Comparison of ENCODE assay signal across 9 cellular contexts in the genomic region with DNA sequence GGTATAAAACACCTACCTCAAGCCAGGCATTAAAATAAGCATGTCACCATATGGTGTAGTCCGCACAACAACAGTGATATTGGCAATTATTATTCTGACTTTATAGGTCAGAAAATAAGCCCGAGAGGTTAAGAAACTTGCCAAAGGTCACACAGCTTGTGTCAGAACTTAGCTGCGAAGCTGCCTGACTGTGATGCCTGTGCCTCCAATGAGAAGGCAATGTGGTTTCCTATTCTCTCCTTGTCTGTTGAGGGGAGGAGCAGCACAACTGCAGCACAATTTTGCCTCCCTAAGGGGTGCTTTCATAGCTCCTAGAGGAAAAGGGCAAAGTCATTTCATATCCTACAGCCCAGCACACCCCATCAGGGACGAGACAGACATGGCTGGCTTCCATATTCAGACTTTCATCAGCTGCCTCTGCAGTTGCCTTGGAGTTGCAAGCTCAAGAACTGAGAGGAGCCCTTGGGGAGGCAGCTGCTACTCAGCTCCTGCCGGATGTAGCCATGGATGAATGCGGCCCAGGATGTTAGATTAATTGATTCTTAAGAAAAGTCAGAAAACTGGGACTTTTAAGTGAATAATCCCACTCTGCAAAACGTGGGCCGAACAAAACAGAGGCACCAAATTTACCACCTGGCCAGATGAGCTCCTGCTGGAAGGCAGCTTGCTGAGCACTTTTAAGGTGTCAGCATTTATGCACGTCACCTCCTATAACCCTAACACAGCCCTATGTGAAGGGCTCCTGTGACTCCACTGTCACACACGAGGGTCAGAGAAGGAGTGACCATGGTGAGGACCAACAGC. TPM values are rescaled to one million over a fixed set of nuclear protein-coding genes. Genes with fewer than 3 reads are reported as not detected.
DNase-seq lines count a peak whose midpoint lies in the region; ATAC-seq, FAIRE-seq and TF ChIP-seq lines count a peak whose summit lies in the region.
"Had no signal": no experiment of that assay in that cellular context is flagged by ENCODE, and none has a peak within 500 bp of the region (broad histone marks: within the 10 kb centered on the region; RNA-seq: fewer than 3 reads in every experiment).

No MANE protein-coding gene starts in this region.

- ATAC-seq in K562 (no peak), GM18873 (IDR thresholded peaks at IDR 0.05; ENCODE audit: low FRiP score, unreplicated experiment) (no peak)

- H3K36me3 Mint-ChIP-seq in CD8-positive, alpha-beta memory T cell = no peaks in the 10 kb centered on the region
- no peaks in the 10 kb centered on the region for H3K36me3 Mint-ChIP-seq in nephron progenitor cell (ENCODE audit: low read depth)
- peaks cover 38% of the 10 kb centered on the region for H3K36me3 Mint-ChIP-seq in Caco-2 (ENCODE audit: insufficient read depth, unreplicated experiment)
- H3K36me3 Mint-ChIP-seq in activated T-helper 2 cell treated with anti-CD3 and anti-CD28 coated beads, Interferon-gamma antibody, Interleukin-2, Interleukin-4, amounts not matched to agents 10 μg/mL and 5 μg/mL and 100 μg/mL, durations not matched to agents 14 hours and 24 hours and 36 hours (ENCODE audit: low read depth) = peaks cover 3% of the 10 kb centered on the region

- DNase-seq in CD8-positive, alpha-beta memory T cell = no peak
- no peak for DNase-seq in K562 (ENCODE audit: extremely low read depth in 1 of 4, low spot score in 3 of 4)
- no peak for DNase-seq in nephron progenitor cell
- DNase-seq in stimulated activated CD8-positive, alpha-beta memory T cell treated with anti-CD3 and anti-CD28 coated beads, Interleukin-4, amount 100 ng/mL, for 48 hours = no peak
- DNase-seq in Caco-2 = no peak
- DNase-seq in activated T-helper 2 cell treated with anti-CD3 and anti-CD28 coated beads, Interferon-gamma antibody, Interleukin-2, Interleukin-4, amounts not matched to agents 10 μg/mL and 5 μg/mL and 100 μg/mL, durations not matched to agents 14 hours and 24 hours and 36 hours (ENCODE audit: low spot score) = no peak

- CTCF ChIA-PET in CD8-positive, alpha-beta memory T cell (lab: Charles Lee) = interaction anchor here (0.6 to 5.7 kb wide), 24 partner anchors 9 to 490 kb away, joined by 3 to 62 read pairs (median 4); no protein-coding TSS in a partner anchor
- CTCF ChIA-PET in K562 (lab: Yijun Ruan, JAX; ENCODE audit: low intra/inter-chr PET ratio) = interaction anchor here (0.5 to 1.8 kb wide), 4 partner anchors 472 to 478 kb away, joined by 3 to 21 read pairs (median 4); no protein-coding TSS in a partner anchor
- CTCF ChIA-PET in Caco-2 (lab: Charles Lee) = interaction anchor here (0.6 to 3.1 kb wide), 4 partner anchors 31 to 481 kb away, joined by 4 to 10 read pairs (median 4); no protein-coding TSS in a partner anchor

- peak; percentile 52 for FAIRE-seq in K562 (lab: Jason Lieb, UNC)

- H3K4me1 ChIP-seq in CD8-positive, alpha-beta memory T cell (ENCODE audit: insufficient read depth, low read length) = peaks cover 21% of the 10 kb centered on the region
- H3K4me1 ChIP-seq in KMS-11 (ENCODE audit: low read depth, poor library complexity, severe bottlenecking) (peaks cover 34% of the 10 kb centered on the region), K562 (replicated peaks in 1 of 2; ENCODE audit: control insufficient read depth in 2 of 2, insufficient read depth in 2 of 2, low read length in 2 of 2) (no peaks in the 10 kb centered on the region; a peak in 1 of 5 replicates), Caco-2 (no peaks in the 10 kb centered on the region)

- H3K9ac ChIP-seq in KMS-11 (peak overlapping the region; percentile 2; the same call in 1 of the 2 replicates), K562 (ENCODE audit: insufficient read depth in 1 of 2, low read depth in 2 of 2, low read length in 2 of 2) (no peak overlapping the region)

- in situ Hi-C loops in K562 (cut with MboI) = loop anchor here (25.0 kb wide), 1 partner anchor 930 kb away; no protein-coding TSS in a partner anchor

- H3K4me3 ChIP-seq in CD8-positive, alpha-beta memory T cell (ENCODE audit: low read length) = peak overlapping the region; percentile 8
- H3K4me3 ChIP-seq in KMS-11 (IDR thresholded peaks at IDR 0.05; ENCODE audit: insufficient read depth, low read depth, low read length) = no peak overlapping the region
- H3K4me3 ChIP-seq in K562 = no peak overlapping the region
- no peak overlapping the region for H3K4me3 ChIP-seq in Caco-2 (ENCODE audit: low read depth, low read length)

- no peak overlapping the region for H3K27ac ChIP-seq in CD8-positive, alpha-beta memory T cell (ENCODE audit: low read depth, low read length)
- H3K27ac ChIP-seq in KMS-11 (peak overlapping the region; percentile 49), K562 (ENCODE audit: extremely low read depth, low read depth, low read length) (no peak overlapping the region)

- no peaks in the 10 kb centered on the region for H3K9me3 Mint-ChIP-seq in CD8-positive, alpha-beta memory T cell
- H3K9me3 Mint-ChIP-seq in nephron progenitor cell (no peaks in the 10 kb centered on the region), Caco-2 (ENCODE audit: unreplicated experiment) (no peaks in the 10 kb centered on the region)
- H3K9me3 Mint-ChIP-seq in activated T-helper 2 cell treated with anti-CD3 and anti-CD28 coated beads, Interferon-gamma antibody, Interleukin-2, Interleukin-4, amounts not matched to agents 10 μg/mL and 5 μg/mL and 100 μg/mL, durations not matched to agents 14 hours and 24 hours and 36 hours = no peaks in the 10 kb centered on the region
- H3K9me3 Mint-ChIP-seq: activated T-cell treated with anti-CD3 and anti-CD28 coated beads, Interleukin-2, amount 50 U/mL, for 4 hours had no signal

- 4% methylated on average over 10 of the region's 10 CpGs for WGBS in K562 (ENCODE audit: insufficient coverage, low coverage, missing lambda C conversion rate)

- H4K20me1 ChIP-seq in KMS-11 (ENCODE audit: insufficient read depth) (no peaks in the 10 kb centered on the region), K562 (replicated peaks; ENCODE audit: control insufficient read depth, insufficient read depth, low read length) (peaks cover 5% of the 10 kb centered on the region; the same call in 1 of the 2 replicates)

- BruUV-seq in K562 (replicated peaks; lab: Mats Ljungman, UMichigan) (no TSS peak), Caco-2 (replicated peaks; lab: Mats Ljungman, UMichigan) (no TSS peak)

- H3K27me3 ChIP-seq in CD8-positive, alpha-beta memory T cell (ENCODE audit: insufficient read depth, low read length, poor library complexity, severe bottlenecking) = no peaks in the 10 kb centered on the region
- H3K27me3 ChIP-seq in KMS-11 (ENCODE audit: insufficient read depth, low read depth) (no peaks in the 10 kb centered on the region), K562 (ENCODE audit: control insufficient read depth in 2 of 2, insufficient read depth in 2 of 2, low read length in 2 of 2) (peaks cover 13 to 37% of the 10 kb centered on the region in 2 experiments; a peak in 4 of 5 replicates), Caco-2 (replicated peaks; ENCODE audit: control insufficient read depth, insufficient read depth, low read length) (no peaks in the 10 kb centered on the region)

- peak overlapping the region; percentile 50 for H2AFZ ChIP-seq in KMS-11 (ENCODE audit: low read depth)
- H2AFZ ChIP-seq in K562 (ENCODE audit: low read depth, low read length) = no peak overlapping the region

- TF ChIP-seq RAD21 in K562 (CRISPR knock-in tag; conservative IDR thresholded peaks at IDR 0.05 in 1 of 2, IDR thresholded peaks at IDR 0.05 in 1 of 2) = no peak

- TF ChIP-seq EP300 in K562 (IDR thresholded peaks at IDR 0.05; ENCODE audit: low read length) = no peak

- H3K79me2 ChIP-seq in KMS-11 (ENCODE audit: insufficient read depth, low read depth) (no peaks in the 10 kb centered on the region), K562 (ENCODE audit: control insufficient read depth, insufficient read depth, low read length) (no peaks in the 10 kb centered on the region)

- no peak overlapping the region for H3K27ac Mint-ChIP-seq in CD8-positive, alpha-beta memory T cell
- H3K27ac Mint-ChIP-seq in nephron progenitor cell (peak overlapping the region; percentile 9), Caco-2 (ENCODE audit: unreplicated experiment) (no peak overlapping the region)
- no peak overlapping the region for H3K27ac Mint-ChIP-seq in activated T-helper 2 cell treated with anti-CD3 and anti-CD28 coated beads, Interferon-gamma antibody, Interleukin-2, Interleukin-4, amounts not matched to agents 10 μg/mL and 5 μg/mL and 100 μg/mL, durations not matched to agents 14 hours and 24 hours and 36 hours

- H3K4me2 ChIP-seq in KMS-11 (peak overlapping the region; percentile 65), K562 (ENCODE audit: insufficient read depth, low read length) (no peak overlapping the region; the same call in 1 of the 2 replicates)

- intact Hi-C loops in K562 (cut with micrococcal nuclease) (loop anchor here (1.0 to 10.0 kb wide), 3 partner anchors 75 to 478 kb away; no protein-coding TSS in a partner anchor), Caco-2 (cut with micrococcal nuclease; ENCODE audit: unreplicated experiment) (loop anchor here (1.0 to 10.0 kb wide), 7 partner anchors 32 to 478 kb away; a partner anchor contains a TSS)
- intact Hi-C loops in activated T-helper 2 cell treated with anti-CD3 and anti-CD28 coated beads, Interferon-gamma antibody, Interleukin-2, Interleukin-4, amounts not matched to agents 10 μg/mL and 5 μg/mL and 100 μg/mL, durations not matched to agents 14 hours and 24 hours and 36 hours (cut with micrococcal nuclease) = loop anchor here (1.0 to 10.0 kb wide), 5 partner anchors 35 to 522 kb away; a partner anchor contains a TSS

- no peaks in the 10 kb centered on the region for H3K27me3 Mint-ChIP-seq in CD8-positive, alpha-beta memory T cell
- H3K27me3 Mint-ChIP-seq in nephron progenitor cell (ENCODE audit: low read depth, poor library complexity) (peaks cover 7% of the 10 kb centered on the region), Caco-2 (ENCODE audit: insufficient read depth, unreplicated experiment) (no peaks in the 10 kb centered on the region)
- H3K27me3 Mint-ChIP-seq in activated T-helper 2 cell treated with anti-CD3 and anti-CD28 coated beads, Interferon-gamma antibody, Interleukin-2, Interleukin-4, amounts not matched to agents 10 μg/mL and 5 μg/mL and 100 μg/mL, durations not matched to agents 14 hours and 24 hours and 36 hours (ENCODE audit: low read depth) = no peaks in the 10 kb centered on the region

- no peaks in the 10 kb centered on the region for H3K36me3 ChIP-seq in CD8-positive, alpha-beta memory T cell (ENCODE audit: insufficient read depth, low read length)
- H3K36me3 ChIP-seq in KMS-11 (ENCODE audit: insufficient read depth) (no peaks in the 10 kb centered on the region), K562 (ENCODE audit: control insufficient read depth, insufficient read depth, low read length) (no peaks in the 10 kb centered on the region), Caco-2 (ENCODE audit: control insufficient read depth, insufficient read depth, low read length) (peaks cover 1% of the 10 kb centered on the region; the same call in 1 of the 2 replicates)

- H3K4me3 Mint-ChIP-seq in CD8-positive, alpha-beta memory T cell = peak overlapping the region in 4 of 7 donors; percentile 18 to 70 (median 52)
- H3K4me3 Mint-ChIP-seq in nephron progenitor cell = no peak overlapping the region
- H3K4me3 Mint-ChIP-seq in Caco-2 (ENCODE audit: unreplicated experiment) = no peak overlapping the region
- H3K4me3 Mint-ChIP-seq in activated T-helper 2 cell treated with anti-CD3 and anti-CD28 coated beads, Interferon-gamma antibody, Interleukin-2, Interleukin-4, amounts not matched to agents 10 μg/mL and 5 μg/mL and 100 μg/mL, durations not matched to agents 14 hours and 24 hours and 36 hours (ENCODE audit: low read depth) = no peak overlapping the region

- H3K4me1 Mint-ChIP-seq in CD8-positive, alpha-beta memory T cell = peaks cover 17 to 29% (median 19%) of the 10 kb centered on the region in 3 donors
- peaks cover 41% of the 10 kb centered on the region for H3K4me1 Mint-ChIP-seq in nephron progenitor cell
- no peaks in the 10 kb centered on the region for H3K4me1 Mint-ChIP-seq in Caco-2 (ENCODE audit: low read depth, unreplicated experiment)
- peaks cover 49% of the 10 kb centered on the region for H3K4me1 Mint-ChIP-seq in activated T-helper 2 cell treated with anti-CD3 and anti-CD28 coated beads, Interferon-gamma antibody, Interleukin-2, Interleukin-4, amounts not matched to agents 10 μg/mL and 5 μg/mL and 100 μg/mL, durations not matched to agents 14 hours and 24 hours and 36 hours (ENCODE audit: low read depth)

- no peaks in the 10 kb centered on the region for H3K9me3 ChIP-seq in CD8-positive, alpha-beta memory T cell (ENCODE audit: low read length)
- H3K9me3 ChIP-seq in K562 (replicated peaks; ENCODE audit: control insufficient read depth, insufficient read depth, low read depth, low read length) (no peaks in the 10 kb centered on the region), Caco-2 (no peaks in the 10 kb centered on the region)

- no peaks in the 10 kb centered on the region for H3K9me1 ChIP-seq in K562 (ENCODE audit: control insufficient read depth, insufficient read depth, low read length)

- TF ChIP-seq CTCF in KMS-11 (conservative IDR thresholded peaks at IDR 0.05; ENCODE audit: low read depth, low read length) (no peak), K562 (IDR thresholded peaks at IDR 0.05 in 2 of 3, conservative IDR thresholded peaks at IDR 0.05 in 1 of 3; ENCODE audit: insufficient read depth in 2 of 3, low read depth in 1 of 3, low read length in 3 of 3) (no peak), nephron progenitor cell (IDR thresholded peaks at IDR 0.05) (no peak), Caco-2 (IDR thresholded peaks at IDR 0.05; ENCODE audit: insufficient read depth in 1 of 2, low read depth in 1 of 2, low read length in 1 of 2, severe bottlenecking in 1 of 2, unreplicated experiment in 1 of 2) (no peak)

- POLR2A ChIA-PET in CD8-positive, alpha-beta memory T cell (lab: Charles Lee) = interaction anchor here (0.6 kb wide), 1 partner anchor 8 kb away, joined by 3 read pairs; no protein-coding TSS in a partner anchor
- POLR2A ChIA-PET in K562 (lab: Yijun Ruan, JAX) (interaction anchor here (0.7 to 1.3 kb wide), 3 partner anchors 18 to 478 kb away, joined by 3 read pairs; no protein-coding TSS in a partner anchor), Caco-2 (lab: Charles Lee) (no interaction called here)

- TF ChIP-seq POLR2A in K562 (conservative IDR thresholded peaks at IDR 0.05) = no peak

RNA-seq across cellular contexts. Expression of a gene that starts 38.5 kb away (rescaled TPM):
- total RNA-seq in CD8-positive, alpha-beta memory T cell = under 1 TPM; 0.18 to 0.33 TPM
- polyA plus RNA-seq in CD8-positive, alpha-beta memory T cell = 0.48 TPM
- not detected in 2 replicates for total RNA-seq in K562 (2011; cell fraction: chromatin; rRNA removed; ENCODE audit: low replicate concordance)
- not detected in 2 replicates for total RNA-seq in K562 (2011; cell fraction: nucleolus; rRNA removed)
- not detected in 2 replicates for total RNA-seq in K562 (2011; cell fraction: nucleoplasm; rRNA removed)
- total RNA-seq in K562 (2014; rRNA removed) (not detected in 2 replicates), K562 (2014; rRNA removed; fragmentation: Illumina TruSeq; extraction: Trizol) (0.03 TPM in 1 of 2 replicates, not detected in the other), K562 (2015; rRNA removed; fragmentation: Illumina TruSeq; extraction: Trizol) (not detected in 2 replicates), K562 (2021) (0.24 and 0.45 TPM in 2 replicates), Caco-2 (2022) (29.2 and 33.5 TPM in 2 replicates)
- polyA plus RNA-seq in K562 (2011; rRNA removed) (not detected in 2 replicates), K562 (2014; fragmentation: Illumina TruSeq; extraction: Trizol) (not detected in 2 replicates), K562 (2014; fragmentation: Nextera tagmentation; extraction: Ambion mirVana) (under 1 TPM in 1 of 2 experiments, not detected in 1; 0.01 TPM), K562 (2014; rRNA removed) (not detected in 2 replicates)
- polyA plus RNA-seq in K562 (2011; cell fraction: cytosol; rRNA removed) = not detected in 2 replicates
- not detected in 2 replicates for polyA plus RNA-seq in K562 (2011; cell fraction: nucleus; rRNA removed)
- polyA plus RNA-seq in K562 (2012) = 0.01 TPM in 1 of 2 replicates, not detected in the other
- not detected in 2 replicates for polyA minus RNA-seq in K562 (2011; rRNA and poly(A)+ RNA removed)
- not detected in 2 replicates for polyA minus RNA-seq in K562 (2011; cell fraction: cytosol; rRNA and poly(A)+ RNA removed)
- polyA minus RNA-seq in K562 (2011; cell fraction: nucleus; rRNA and poly(A)+ RNA removed) = not detected in 2 replicates
- 0.32 and 0.64 TPM in 2 replicates for total RNA-seq in activated T-helper 2 cell treated with anti-CD3 and anti-CD28 coated beads, Interferon-gamma antibody, Interleukin-2, Interleukin-4, amounts not matched to agents 10 μg/mL and 5 μg/mL and 100 μg/mL, durations not matched to agents 14 hours and 24 hours and 36 hours

Comparison
In these comparisons a context has a peak if more than half of its experiments do, and no peak if none do; other contexts are left out.
1. H3K4me3 Mint-ChIP-seq: peak in CD8-positive, alpha-beta memory T cell (4 of 7); none in nephron progenitor cell (single experiment), Caco-2 (single experiment) and activated T-helper 2 cell treated with anti-CD3 and anti-CD28 coated beads, Interferon-gamma antibody, Interleukin-2, Interleukin-4, amounts not matched to agents 10 μg/mL and 5 μg/mL and 100 μg/mL, durations not matched to agents 14 hours and 24 hours and 36 hours (single experiment).
2. RNA of a gene that starts 38.5 kb away (total RNA-seq): 29.2 to 33.5 TPM in Caco-2; 0.18 to 0.33 TPM in CD8-positive, alpha-beta memory T cell, 0.32 to 0.64 TPM in activated T-helper 2 cell treated with anti-CD3 and anti-CD28 coated beads, Interferon-gamma antibody, Interleukin-2, Interleukin-4, amounts not matched to agents 10 μg/mL and 5 μg/mL and 100 μg/mL, durations not matched to agents 14 hours and 24 hours and 36 hours and 0.03 to 0.45 TPM in K562; every median in the first group is over 10 times any median in the second.